14 cellular contexts compared by ENCODE assay signal in the genomic region with DNA sequence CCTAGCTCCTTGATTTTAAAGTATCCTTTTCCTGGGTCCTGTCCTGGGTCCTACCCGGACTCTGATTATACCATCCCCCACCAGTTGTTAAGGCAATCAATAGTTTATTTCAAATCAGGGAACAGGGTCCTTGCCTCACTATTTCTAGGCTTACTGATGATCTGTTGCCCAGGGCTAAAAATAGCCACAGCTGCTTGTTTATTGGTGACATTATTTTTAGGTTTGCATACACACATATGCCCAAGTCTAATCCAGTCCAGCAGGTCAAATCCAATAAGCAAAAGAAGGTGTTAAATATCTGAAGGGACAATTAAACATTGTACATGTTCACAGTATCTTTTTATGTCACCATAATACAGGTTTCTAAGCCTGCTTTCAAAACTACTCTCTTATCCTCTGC.
"Had no signal": no experiment of that assay in that cellular context is flagged by ENCODE, and none has a peak within 500 bp of the region (broad histone marks: within the 10 kb centered on the region; RNA-seq: fewer than 3 reads in every experiment).

No MANE protein-coding gene starts in this region.

- H3K4me3 Mint-ChIP-seq: activated CD4-positive, alpha-beta T cell treated with anti-CD3 and anti-CD28 coated beads for 36 hours; activated CD8-positive, alpha-beta T cell treated with anti-CD3 and anti-CD28 coated beads for 36 hours; natural killer cell treated with Interleukin-12 subunit alpha and Interleukin-12 subunit beta and Interleukin-15 and Interleukin-18, amount 100 ng/mL, for 72 hours had no signal

- H3K9me3 ChIP-seq: mucosa of descending colon, thyroid gland had no signal

- H3K4me1 ChIP-seq: lower lobe of right lung had no signal

- H3K9me3 Mint-ChIP-seq: natural killer cell treated with Interleukin-12 subunit alpha and Interleukin-12 subunit beta and Interleukin-15 and Interleukin-18, amount 100 ng/mL, for 72 hours had no signal

- H3K36me3 ChIP-seq: thyroid gland had no signal

- ATAC-seq: activated CD4-positive, alpha-beta T cell treated with anti-CD3 and anti-CD28 coated beads for 36 hours; activated CD8-positive, alpha-beta T cell treated with anti-CD3 and anti-CD28 coated beads for 36 hours; lower lobe of right lung; mucosa of descending colon; natural killer cell treated with Interleukin-12 subunit alpha and Interleukin-12 subunit beta and Interleukin-15 and Interleukin-18, amount 100 ng/mL, for 72 hours had no signal

- H3K27me3 ChIP-seq: thyroid gland had no signal

- H3K27ac ChIP-seq: coronary artery, lower lobe of right lung, thyroid gland had no signal

- H3K4me3 ChIP-seq: coronary artery, lower lobe of right lung, mucosa of descending colon, thyroid gland had no signal

- H3K27me3 Mint-ChIP-seq: activated CD4-positive, alpha-beta T cell treated with anti-CD3 and anti-CD28 coated beads for 36 hours; activated CD8-positive, alpha-beta T cell treated with anti-CD3 and anti-CD28 coated beads for 36 hours; natural killer cell treated with Interleukin-12 subunit alpha and Interleukin-12 subunit beta and Interleukin-15 and Interleukin-18, amount 100 ng/mL, for 72 hours had no signal

- H3K27ac Mint-ChIP-seq: activated CD4-positive, alpha-beta T cell treated with anti-CD3 and anti-CD28 coated beads for 36 hours; activated CD8-positive, alpha-beta T cell treated with anti-CD3 and anti-CD28 coated beads for 36 hours; natural killer cell treated with Interleukin-12 subunit alpha and Interleukin-12 subunit beta and Interleukin-15 and Interleukin-18, amount 100 ng/mL, for 72 hours had no signal

- DNase-seq: activated CD4-positive, alpha-beta T cell treated with anti-CD3 and anti-CD28 coated beads for 36 hours; activated CD8-positive, alpha-beta memory T cell treated with anti-CD3 and anti-CD28 coated beads, Interleukin-2, amount 50 U/mL, for 48 hours; activated CD8-positive, alpha-beta T cell treated with anti-CD3 and anti-CD28 coated beads for 36 hours; activated naive CD4-positive, alpha-beta T cell treated with Interleukin-2 at 50 U/mL for 16 hours; central memory CD4-positive, alpha-beta T cell; effector CD4-positive, alpha-beta T cell; foreskin melanocyte; kidney; lower lobe of right lung; mucosa of descending colon; T-helper 9 cell; thyroid gland had no signal
